In genomic region chr22:47199261-47199948, GRCh38 we compare ENCODE assay signal across 19 cellular contexts.
A peak's percentile ranks its signal among the peaks of the same experiment; 100 is the strongest.
DNase-seq lines count a peak whose midpoint lies in the region; TF ChIP-seq lines count a peak whose summit lies in the region.
"Had no signal": no experiment of that assay in that cellular context is flagged by ENCODE, and none has a peak within 500 bp of the region (broad histone marks: within the 10 kb centered on the region; RNA-seq: fewer than 3 reads in every experiment).

No MANE protein-coding gene starts in this region.

- TF ChIP-seq CTCF in BE2C (IDR thresholded peaks at IDR 0.05; ENCODE audit: low read depth, low read length) (0 out of 2 replicates have a peak, but pooled peaks have one; percentile 15), WERI-Rb-1 (IDR thresholded peaks at IDR 0.05; ENCODE audit: low read depth, low read length) (peak; percentile 37), tibial artery (IDR thresholded peaks at IDR 0.05) (no peak)

- no peak overlapping the region for H2BK120ac ChIP-seq in neuronal stem cell (ENCODE audit: low read depth, low read length)

- H3K27me3 Mint-ChIP-seq in CD8-positive, alpha-beta memory T cell: peaks cover 0 to 4% of the 10 kb centered on the region in 2 donors

- no peak overlapping the region for H2BK12ac ChIP-seq in neuronal stem cell (ENCODE audit: low read length)

- no peak overlapping the region for H3K4ac ChIP-seq in neuronal stem cell (ENCODE audit: low read length)

- no peaks in the 10 kb centered on the region for H3K4me1 Mint-ChIP-seq in CD8-positive, alpha-beta memory T cell
- H3K4me1 Mint-ChIP-seq: central memory CD8-positive, alpha-beta T cell had no signal

- no peak overlapping the region for H2AK5ac ChIP-seq in neuronal stem cell (ENCODE audit: low read depth, low read length)

- in situ Hi-C loops in HAP-1 (cut with MboI; ENCODE audit: low sequenced_read_pairs): loop anchor here (10.0 kb wide), 1 partner anchor 55 kb away; no protein-coding TSS in a partner anchor

- H3K36me3 ChIP-seq in BE2C (no peaks in the 10 kb centered on the region), WERI-Rb-1 (no peaks in the 10 kb centered on the region), neuronal stem cell (replicated peaks in 1 of 2; ENCODE audit: control insufficient read depth in 2 of 2, insufficient read depth in 2 of 2, low read length in 2 of 2) (no peaks in the 10 kb centered on the region), tibial artery (no peaks in the 10 kb centered on the region), HAP-1 (replicated peaks) (no peaks in the 10 kb centered on the region)
- no peaks in the 10 kb centered on the region for H3K36me3 ChIP-seq in CD8-positive, alpha-beta memory T cell (ENCODE audit: insufficient read depth, low read length)
- H3K36me3 ChIP-seq: esophagus squamous epithelium, transverse colon had no signal

- H2BK15ac ChIP-seq in neuronal stem cell (ENCODE audit: low read length): no peak overlapping the region

- H3K79me1 ChIP-seq in neuronal stem cell (ENCODE audit: low read depth, low read length): no peaks in the 10 kb centered on the region

- H3K9ac ChIP-seq in neuronal stem cell (ENCODE audit: low read depth, low read length, poor library complexity): no peak overlapping the region

- WGBS in neuronal stem cell (ENCODE audit: extremely low coverage in 2 of 2, insufficient read length in 2 of 2, insufficient replicate concordance in 1 of 2), 2 donors: no CpG with 5 or more reads among the region's 33 CpGs

- CTCF ChIA-PET in CD8-positive, alpha-beta memory T cell (lab: Charles Lee): no interaction called here

- no peaks in the 10 kb centered on the region for H3K4me1 ChIP-seq in BE2C
- H3K4me1 ChIP-seq in neuronal stem cell (ENCODE audit: control insufficient read depth in 2 of 2, insufficient read depth in 1 of 2, low read depth in 1 of 2, low read length in 2 of 2): no peaks in the 10 kb centered on the region
- no peaks in the 10 kb centered on the region for H3K4me1 ChIP-seq in tibial artery
- H3K4me1 ChIP-seq in CD8-positive, alpha-beta memory T cell (ENCODE audit: insufficient read depth, low read length): no peaks in the 10 kb centered on the region
- no peaks in the 10 kb centered on the region for H3K4me1 ChIP-seq in HAP-1
- H3K4me1 ChIP-seq: transverse colon had no signal

- no peaks in the 10 kb centered on the region for H3K9me3 Mint-ChIP-seq in CD8-positive, alpha-beta memory T cell
- H3K9me3 Mint-ChIP-seq: activated naive CD4-positive, alpha-beta T cell treated with anti-CD3 and anti-CD28 coated beads for 36 hours; central memory CD8-positive, alpha-beta T cell had no signal

- H3K18ac ChIP-seq in neuronal stem cell (ENCODE audit: low read length): no peak overlapping the region

- no peak overlapping the region for H3K4me3 ChIP-seq in BE2C (ENCODE audit: low read depth, low read length)
- H3K4me3 ChIP-seq in WERI-Rb-1 (ENCODE audit: low read depth, low read length): no peak overlapping the region
- H3K4me3 ChIP-seq in neuronal stem cell (ENCODE audit: low read length in 2 of 2): no peak overlapping the region
- H3K4me3 ChIP-seq in tibial artery: no peak overlapping the region
- no peak overlapping the region for H3K4me3 ChIP-seq in CD8-positive, alpha-beta memory T cell (ENCODE audit: low read length)
- no peak overlapping the region for H3K4me3 ChIP-seq in HAP-1
- H3K4me3 ChIP-seq: esophagus squamous epithelium, transverse colon had no signal

- no peak overlapping the region for H4K8ac ChIP-seq in neuronal stem cell (ENCODE audit: low read depth, low read length)

- no peak overlapping the region for H2AFZ ChIP-seq in neuronal stem cell (ENCODE audit: low read length)

- intact Hi-C loops in tibial artery (cut with DNase I; ENCODE audit: low total_unique reads): no loop called here

- no peak overlapping the region for H3K4me2 ChIP-seq in neuronal stem cell (ENCODE audit: insufficient read depth, low read length, poor library complexity, severe bottlenecking)

- H3K9me3 ChIP-seq in BE2C (no peaks in the 10 kb centered on the region), WERI-Rb-1 (ENCODE audit: severe bottlenecking) (no peaks in the 10 kb centered on the region), neuronal stem cell (replicated peaks in 1 of 2; ENCODE audit: control insufficient read depth in 2 of 2, insufficient read depth in 1 of 2, low read depth in 1 of 2, low read length in 2 of 2) (peaks cover 0 to 48% of the 10 kb centered on the region in 2 donors), tibial artery (no peaks in the 10 kb centered on the region), HAP-1 (no peaks in the 10 kb centered on the region)
- H3K9me3 ChIP-seq in CD8-positive, alpha-beta memory T cell (ENCODE audit: low read length): no peaks in the 10 kb centered on the region
- H3K9me3 ChIP-seq: esophagus squamous epithelium, transverse colon had no signal

- DNase-seq in AG20443 (ENCODE audit: low spot score) (peak; percentile 9), BE2C (no peak), WERI-Rb-1 (no peak), neuronal stem cell (ENCODE audit: low spot score) (no peak), tibial artery (no peak), HAP-1 (ENCODE audit: low spot score in 2 of 2) (no peak)
- no peak for DNase-seq in CD8-positive, alpha-beta memory T cell
- DNase-seq: activated naive CD4-positive, alpha-beta T cell treated with anti-CD3 and anti-CD28 coated beads for 36 hours; COR-L47; esophagus squamous epithelium; NCI-H1092 treated with DMSO at 0.1 percent for 48 hours; NCI-H2081 treated with DMSO at 0.1 percent for 48 hours; NCI-H510A treated with DMSO at 0.1 percent for 48 hours; SIG-M5; stimulated activated CD4-positive, alpha-beta T cell treated with anti-CD3 and anti-CD28 coated beads, Interleukin-15, amount 100 ng/mL, for 24 hours; stimulated activated naive CD4-positive, alpha-beta T cell; T-helper 1 cell; transverse colon had no signal

- no peak overlapping the region for H2BK5ac ChIP-seq in neuronal stem cell (ENCODE audit: low read length)

- POLR2A ChIA-PET in CD8-positive, alpha-beta memory T cell (lab: Charles Lee): no interaction called here

- H4K91ac ChIP-seq in neuronal stem cell (ENCODE audit: low read depth, low read length, poor library complexity): no peak overlapping the region

- H3K4me3 Mint-ChIP-seq in CD8-positive, alpha-beta memory T cell: no peak overlapping the region
- H3K4me3 Mint-ChIP-seq: activated naive CD4-positive, alpha-beta T cell treated with anti-CD3 and anti-CD28 coated beads for 36 hours; central memory CD8-positive, alpha-beta T cell had no signal

- no peaks in the 10 kb centered on the region for H3K27me3 ChIP-seq in BE2C
- H3K27me3 ChIP-seq in WERI-Rb-1 (ENCODE audit: insufficient read depth, low read depth, severe bottlenecking): no peaks in the 10 kb centered on the region
- H3K27me3 ChIP-seq in neuronal stem cell (ENCODE audit: control insufficient read depth in 3 of 3, insufficient read depth in 3 of 3, low read depth in 1 of 3, low read length in 3 of 3): peaks cover 0 to 5% (median 0%) of the 10 kb centered on the region in 3 experiments
- peaks cover 0 to 51% of the 10 kb centered on the region in 2 donors for H3K27me3 ChIP-seq in tibial artery
- no peaks in the 10 kb centered on the region for H3K27me3 ChIP-seq in CD8-positive, alpha-beta memory T cell (ENCODE audit: insufficient read depth, low read length, poor library complexity, severe bottlenecking)
- H3K27me3 ChIP-seq in HAP-1 (ENCODE audit: low read depth): peaks cover 2% of the 10 kb centered on the region; the same call in 1 of the 2 replicates

- peak overlapping the region; percentile 43 for H3K14ac ChIP-seq in neuronal stem cell (ENCODE audit: low read length)

- no peak overlapping the region for H3K23ac ChIP-seq in neuronal stem cell (ENCODE audit: low read depth, low read length, poor library complexity)

- no peaks in the 10 kb centered on the region for H3K36me3 Mint-ChIP-seq in CD8-positive, alpha-beta memory T cell

- H3K27ac Mint-ChIP-seq in CD8-positive, alpha-beta memory T cell: no peak overlapping the region
- H3K27ac Mint-ChIP-seq: activated naive CD4-positive, alpha-beta T cell treated with anti-CD3 and anti-CD28 coated beads for 36 hours had no signal

- no peak overlapping the region for H3K27ac ChIP-seq in WERI-Rb-1
- no peak overlapping the region for H3K27ac ChIP-seq in neuronal stem cell (replicated peaks; ENCODE audit: low read length)
- no peak overlapping the region for H3K27ac ChIP-seq in tibial artery
- H3K27ac ChIP-seq in CD8-positive, alpha-beta memory T cell (ENCODE audit: low read depth, low read length): no peak overlapping the region
- H3K27ac ChIP-seq: esophagus squamous epithelium, transverse colon had no signal

Comparison
In these comparisons a context has a peak if more than half of its experiments do, and no peak if none do; other contexts are left out.
1. CTCF ChIP-seq: peak in BE2C (single experiment) and WERI-Rb-1 (single experiment); none in tibial artery (0 of 2).